14 cellular contexts compared by ENCODE assay signal in genomic region chr20:47740225-47741184, GRCh38. TPM values are rescaled to one million over a fixed set of nuclear protein-coding genes. Genes with fewer than 3 reads are reported as not detected.
A peak's percentile ranks its signal among the peaks of the same experiment; 100 is the strongest.
DNase-seq lines count a peak whose midpoint lies in the region; ATAC-seq and TF ChIP-seq lines count a peak whose summit lies in the region.
"Had no signal": no experiment of that assay in that cellular context is flagged by ENCODE, and none has a peak within 500 bp of the region (broad histone marks: within the 10 kb centered on the region; RNA-seq: fewer than 3 reads in every experiment).

No MANE protein-coding gene starts in this region.

- no peaks in the 10 kb centered on the region for H3K9me3 ChIP-seq in HEK293 (ENCODE audit: control insufficient read depth, insufficient read depth, low read depth, low read length)
- H3K9me3 ChIP-seq in gastroesophageal sphincter = no peaks in the 10 kb centered on the region
- no peaks in the 10 kb centered on the region for H3K9me3 ChIP-seq in neutrophil
- H3K9me3 ChIP-seq: breast epithelium had no signal

- TF ChIP-seq EP300 in gastroesophageal sphincter (IDR thresholded peaks at IDR 0.05) = no peak

- no peak overlapping the region for H3K4me3 ChIP-seq in HEK293 (ENCODE audit: low read depth, low read length)
- H3K4me3 ChIP-seq in gastroesophageal sphincter = no peak overlapping the region
- peak overlapping the region; percentile 4 to 16 for H3K4me3 ChIP-seq in neutrophil (ENCODE audit: low read depth in 1 of 2, low read length in 1 of 2)
- H3K4me3 ChIP-seq: BLaER1 treated with 17β-estradiol and CSF1 and Interleukin-3, amounts not matched to agents 10 nM and 100 nM; breast epithelium had no signal

- peak; percentile 40 for ATAC-seq in gastroesophageal sphincter

- DNase-seq in NCI-H82 treated with DMSO at 0.1 percent for 48 hours (lab: John Stamatoyannopoulos, UW; ENCODE audit: unreplicated experiment) (peak; percentile 19), NCI-H2171 (lab: John Stamatoyannopoulos, UW) (no peak), DMS53 (lab: John Stamatoyannopoulos, UW) (no peak), DMS114 treated with DMSO at 0.1 percent for 48 hours (lab: John Stamatoyannopoulos, UW; ENCODE audit: unreplicated experiment) (no peak), NCI-H187 treated with DMSO at 0.1 percent for 48 hours (lab: John Stamatoyannopoulos, UW) (no peak)
- DNase-seq: activated CD4-positive, alpha-beta T cell treated with anti-CD3 and anti-CD28 coated beads, Interleukin-2, amount 10 ng/mL, durations not matched to agents 24 days and 14 days; GF-D8; NCI-H774 had no signal

- POLR2A ChIA-PET in HEK293 (lab: Yijun Ruan, JAX) = interaction anchor here (0.6 kb wide), 1 partner anchor 881 kb away, joined by 4 read pairs; no protein-coding TSS in a partner anchor

- no peak overlapping the region for H3K27ac ChIP-seq in HEK293 (ENCODE audit: extremely low read depth, low read depth, low read length)
- no peak overlapping the region for H3K27ac ChIP-seq in gastroesophageal sphincter
- H3K27ac ChIP-seq in neutrophil = peak overlapping the region; percentile 92
- H3K27ac ChIP-seq: breast epithelium, epithelial cell of prostate had no signal

- H3K27me3 ChIP-seq in gastroesophageal sphincter (no peaks in the 10 kb centered on the region), neutrophil (no peaks in the 10 kb centered on the region)
- H3K27me3 ChIP-seq: BLaER1 treated with 17β-estradiol and CSF1 and Interleukin-3, amounts not matched to agents 10 nM and 100 nM; breast epithelium had no signal

- no peak for TF ChIP-seq POLR2A in gastroesophageal sphincter (IDR thresholded peaks at IDR 0.05)

- H3K4me1 ChIP-seq in HEK293 (ENCODE audit: control insufficient read depth, insufficient read depth, low read length) = peaks cover 3% of the 10 kb centered on the region; the same call in 1 of the 2 replicates
- H3K4me1 ChIP-seq in gastroesophageal sphincter = peaks cover 0 to 18% (median 10%) of the 10 kb centered on the region in 3 donors
- H3K4me1 ChIP-seq in neutrophil (ENCODE audit: control insufficient read depth in 1 of 2, insufficient read depth in 1 of 2, low read depth in 1 of 2, low read length in 1 of 2) = peaks cover 63 to 67% of the 10 kb centered on the region in 2 experiments
- H3K4me1 ChIP-seq: breast epithelium had no signal

- CTCF ChIA-PET in HEK293 (lab: Yijun Ruan, JAX) = interaction anchor here (1.0 kb wide), 1 partner anchor 16 kb away, joined by 3 read pairs; no protein-coding TSS in a partner anchor

- 66 to 76% methylated on average over 10 to 17 of the region's 20 CpGs for WGBS in gastroesophageal sphincter (ENCODE audit: low coverage in 1 of 2), 2 donors

- peaks cover 0 to 15% of the 10 kb centered on the region in 2 experiments; a peak in 1 of 3 replicates for H3K36me3 ChIP-seq in HEK293 (ENCODE audit: control insufficient read depth in 2 of 2, insufficient read depth in 1 of 2, low read length in 2 of 2)
- peaks cover 0 to 14% of the 10 kb centered on the region in 2 donors for H3K36me3 ChIP-seq in gastroesophageal sphincter
- peaks cover 7% of the 10 kb centered on the region for H3K36me3 ChIP-seq in neutrophil
- H3K36me3 ChIP-seq: breast epithelium had no signal

- TF ChIP-seq CTCF in HEK293 (tag by site-specific recombination; IDR thresholded peaks at IDR 0.05) (no peak), gastroesophageal sphincter (IDR thresholded peaks at IDR 0.05) (no peak), neutrophil (IDR thresholded peaks at IDR 0.05) (peak; percentile 21)

TF ChIP-seq in HEK293, 187 proteins besides CTCF, POLR2A, EP300 and RAD21 (continues in another document):
- no peak for TF ChIP-seq ZNF248 (tag by site-specific recombination; IDR thresholded peaks at IDR 0.05)
- no peak for TF ChIP-seq ZBTB10 (tag by site-specific recombination; IDR thresholded peaks at IDR 0.05)
- TF ChIP-seq SCRT1 (tag by site-specific recombination; IDR thresholded peaks at IDR 0.05; ENCODE audit: borderline replicate concordance) = no peak
- TF ChIP-seq ZNF530 (tag by site-specific recombination; IDR thresholded peaks at IDR 0.05; ENCODE audit: low read depth) = no peak
- TF ChIP-seq ZNF645 (tag by site-specific recombination; IDR thresholded peaks at IDR 0.05) = no peak
- TF ChIP-seq ZNF423 (tag by site-specific recombination; IDR thresholded peaks at IDR 0.05) = no peak
- no peak for TF ChIP-seq HOXD13 (CRISPR knock-in tag; IDR thresholded peaks at IDR 0.05; ENCODE audit: borderline replicate concordance)
- no peak for TF ChIP-seq ZNF677 (tag by site-specific recombination; IDR thresholded peaks at IDR 0.05)
- no peak for TF ChIP-seq ZNF626 (tag by site-specific recombination; IDR thresholded peaks at IDR 0.05)
- TF ChIP-seq PATZ1 (tag by site-specific recombination; IDR thresholded peaks at IDR 0.05) = no peak
- no peak for TF ChIP-seq MEIS1 (CRISPR knock-in tag; IDR thresholded peaks at IDR 0.05; ENCODE audit: borderline replicate concordance)
- TF ChIP-seq ZBTB6 (tag by site-specific recombination; IDR thresholded peaks at IDR 0.05) = no peak
- TF ChIP-seq ZNF354C (tag by site-specific recombination; IDR thresholded peaks at IDR 0.05; ENCODE audit: borderline replicate concordance, low read depth) = no peak
- no peak for TF ChIP-seq GLI2 (tag by site-specific recombination; IDR thresholded peaks at IDR 0.05; ENCODE audit: borderline replicate concordance, low read depth)

RNA-seq across cellular contexts. Expression of gene SULF2, which starts 44.8 kb away (rescaled TPM):
- total RNA-seq in gastroesophageal sphincter = 100 to 1,000 TPM in 1 of 4 donors, 10 to 100 TPM in 3; 41.2 to 177 (median 62.3) TPM

Comparison
In these comparisons a context has a peak if more than half of its experiments do, and no peak if none do; other contexts are left out.
1. H3K4me3 ChIP-seq: peak in neutrophil (2 of 2); none in HEK293 (single experiment) and gastroesophageal sphincter (0 of 2).